Comparison of ENCODE assay signal across 15 cellular contexts in the genomic region with DNA sequence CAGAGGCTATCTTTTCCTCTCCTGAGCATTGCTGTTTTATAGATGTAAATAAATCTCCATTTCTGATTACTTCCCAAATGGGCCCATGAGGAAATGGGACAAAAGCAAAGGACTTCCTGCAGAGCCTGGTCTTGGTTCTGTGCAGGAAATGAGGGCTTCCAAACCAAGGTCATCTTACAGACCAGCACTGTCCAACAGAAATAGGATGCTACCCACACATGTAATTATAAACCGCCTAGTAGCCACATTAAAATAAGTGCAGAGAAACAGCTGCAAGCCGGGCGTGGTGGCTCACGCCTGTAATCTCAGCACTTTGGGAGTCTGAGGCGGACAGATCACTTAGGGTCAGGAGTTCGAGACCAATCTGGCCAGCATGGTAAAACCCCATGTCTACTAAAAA. TPM values are rescaled to one million over a fixed set of nuclear protein-coding genes. Genes with fewer than 3 reads are reported as not detected.
DNase-seq lines count a peak whose midpoint lies in the region; ATAC-seq and TF ChIP-seq lines count a peak whose summit lies in the region.
"Had no signal": no experiment of that assay in that cellular context is flagged by ENCODE, and none has a peak within 500 bp of the region (broad histone marks: within the 10 kb centered on the region; RNA-seq: fewer than 3 reads in every experiment).

No MANE protein-coding gene starts in this region.

- WGBS in mammary epithelial cell (ENCODE audit: low coverage, missing lambda C conversion rate) = 100% methylated on average over 6 of the region's 6 CpGs

- dilution Hi-C loops in mammary epithelial cell (cut with HindIII; ENCODE audit: low sequenced_read_pairs) = loop anchor here (5.0 kb wide), 1 partner anchor 44 kb away; no protein-coding TSS in a partner anchor

- no peaks in the 10 kb centered on the region for H3K27me3 Mint-ChIP-seq in MCF 10A (ENCODE audit: insufficient read depth, unreplicated experiment)

- TF ChIP-seq CTCF in MCF 10A (IDR thresholded peaks at IDR 0.05; ENCODE audit: unreplicated experiment) = no peak
- no peak for TF ChIP-seq CTCF in mammary epithelial cell (conservative IDR thresholded peaks at IDR 0.05 in 1 of 2, IDR thresholded peaks at IDR 0.05 in 1 of 2; ENCODE audit: extremely low read depth in 1 of 2, insufficient read depth in 1 of 2, low read depth in 1 of 2, low read length in 2 of 2)

- peak overlapping the region; percentile 18 for H3K27ac Mint-ChIP-seq in MCF 10A (ENCODE audit: low read depth, unreplicated experiment)
- H3K27ac Mint-ChIP-seq: CD14-positive monocyte; CD8-positive, alpha-beta T cell had no signal

- CTCF ChIA-PET in MCF 10A (lab: Yijun Ruan, JAX) = interaction anchor here (0.9 kb wide), 1 partner anchor 138 kb away, joined by 3 read pairs; no protein-coding TSS in a partner anchor
- CTCF ChIA-PET in mammary epithelial cell (lab: Charles Lee; ENCODE audit: low non-redundant PET) = no interaction called here

- H3K9ac ChIP-seq in mammary epithelial cell (ENCODE audit: insufficient read depth, low read length) = no peak overlapping the region
- H3K9ac ChIP-seq: GM23248 had no signal

- no peak overlapping the region for H2AFZ ChIP-seq in mammary epithelial cell (ENCODE audit: low read depth, low read length)
- H2AFZ ChIP-seq: GM23248 had no signal

- peaks cover 88% of the 10 kb centered on the region for H3K79me2 ChIP-seq in mammary epithelial cell (ENCODE audit: insufficient read depth, low read length)

- in situ Hi-C loops in mammary epithelial cell (cut with MboI; ENCODE audit: low sequenced_read_pairs in 2 of 2) = no loop called here

- H3K36me3 Mint-ChIP-seq in MCF 10A (ENCODE audit: insufficient read depth, unreplicated experiment) = peaks cover 15% of the 10 kb centered on the region

- intact Hi-C loops in MCF 10A (cut with micrococcal nuclease) (no loop called here), mammary epithelial cell (cut with micrococcal nuclease) (no loop called here)

- BruUV-seq in MCF 10A (replicated peaks; lab: Mats Ljungman, UMichigan) (no TSS peak), mammary epithelial cell (replicated peaks; lab: Mats Ljungman, UMichigan) (no TSS peak)

- H3K4me3 ChIP-seq in mammary epithelial cell (replicated peaks in 1 of 3; ENCODE audit: insufficient read depth in 1 of 3, low read depth in 2 of 3, low read length in 3 of 3) (no peak overlapping the region), SJCRH30 (no peak overlapping the region)
- H3K4me3 ChIP-seq: A549, GM23248 had no signal

- no peaks in the 10 kb centered on the region for H3K9me3 Mint-ChIP-seq in MCF 10A (ENCODE audit: unreplicated experiment)
- H3K9me3 Mint-ChIP-seq: CD14-positive monocyte; CD8-positive, alpha-beta T cell had no signal

- H3K4me2 ChIP-seq in mammary epithelial cell (ENCODE audit: insufficient read depth, low read depth, low read length) = no peak overlapping the region
- H3K4me2 ChIP-seq: A549 had no signal

- H3K36me3 ChIP-seq in mammary epithelial cell (ENCODE audit: insufficient read depth, low read length) = peaks cover 9% of the 10 kb centered on the region
- peaks cover 30% of the 10 kb centered on the region for H3K36me3 ChIP-seq in SJCRH30

- DNase-seq in MCF 10A (ENCODE audit: unreplicated experiment) = no peak
- no peak for DNase-seq in mammary epithelial cell
- DNase-seq in SJCRH30 = peak; percentile 48 to 67
- DNase-seq in lung microvascular endothelial cell (ENCODE audit: low read depth in 2 of 2) = peak; percentile 8 to 48
- no peak for DNase-seq in NCI-H345 (lab: John Stamatoyannopoulos, UW)
- DNase-seq in NCI-H1092 treated with DMSO at 0.1 percent for 48 hours (lab: John Stamatoyannopoulos, UW) = no peak
- DNase-seq: Caco-2; CD8-positive, alpha-beta T cell; DMS53; GF-D8; GM23248 had no signal

- POLR2A ChIA-PET in MCF 10A (lab: Yijun Ruan, JAX) = interaction anchor here (1.2 kb wide), 1 partner anchor 95 kb away, joined by 3 read pairs; no protein-coding TSS in a partner anchor

- ATAC-seq in GM21526 (IDR thresholded peaks at IDR 0.05; ENCODE audit: low FRiP score, unreplicated experiment) = no peak
- ATAC-seq: A549; CD8-positive, alpha-beta T cell; HCT116 had no signal

- H3K4me1 ChIP-seq in mammary epithelial cell (ENCODE audit: insufficient read depth, low read length) (peaks cover 5% of the 10 kb centered on the region), SJCRH30 (peaks cover 12% of the 10 kb centered on the region; the same call in 1 of the 2 replicates)

- H3K27me3 ChIP-seq in mammary epithelial cell (ENCODE audit: insufficient read depth, low read length) (no peaks in the 10 kb centered on the region), SJCRH30 (no peaks in the 10 kb centered on the region)

- peaks cover 8% of the 10 kb centered on the region for H3K4me1 Mint-ChIP-seq in MCF 10A (ENCODE audit: insufficient read depth, unreplicated experiment)

- H3K9me3 ChIP-seq in mammary epithelial cell (replicated peaks; ENCODE audit: insufficient read depth, low read length) (no peaks in the 10 kb centered on the region), SJCRH30 (replicated peaks) (no peaks in the 10 kb centered on the region)
- H3K9me3 ChIP-seq: A549, Caco-2 had no signal

- H3K27ac ChIP-seq in mammary epithelial cell (ENCODE audit: insufficient read depth, low read depth, low read length) = no peak overlapping the region
- H3K27ac ChIP-seq in SJCRH30 = no peak overlapping the region
- H3K27ac ChIP-seq: GM23248 had no signal

- H4K20me1 ChIP-seq in mammary epithelial cell (ENCODE audit: insufficient read depth, low read length) = no peaks in the 10 kb centered on the region

- H3K4me3 Mint-ChIP-seq in MCF 10A (ENCODE audit: unreplicated experiment) = no peak overlapping the region
- H3K4me3 Mint-ChIP-seq: CD14-positive monocyte; CD8-positive, alpha-beta T cell had no signal

RNA-seq across cellular contexts. Expression of a gene that starts 6.2 kb away (rescaled TPM):
- total RNA-seq in MCF 10A (2022) (53.7 and 54.6 TPM in 2 replicates), mammary epithelial cell (10 to 100 TPM; 64.6 to 68.5 TPM), lung microvascular endothelial cell (5.8 and 9.2 TPM in 2 replicates)
- 24.5 TPM for polyA plus RNA-seq in mammary epithelial cell
- polyA minus RNA-seq in mammary epithelial cell = 65.2 TPM
- 78.4 and 81.6 TPM in 2 replicates for total RNA-seq in SJCRH30 (2014; rRNA removed; shearing (Covaris generic))

RNA-seq across cellular contexts. Expression of a gene that starts 54.1 kb away (rescaled TPM):
- total RNA-seq in MCF 10A (2022) (51.6 and 74.0 TPM in 2 replicates), mammary epithelial cell (10 to 100 TPM; 23.0 to 41.1 TPM), lung microvascular endothelial cell (12.0 and 16.3 TPM in 2 replicates)
- 17.6 TPM for polyA plus RNA-seq in mammary epithelial cell
- polyA minus RNA-seq in mammary epithelial cell = 65.0 TPM
- 30.3 and 37.5 TPM in 2 replicates for total RNA-seq in SJCRH30 (2014; rRNA removed; shearing (Covaris generic))

RNA-seq across cellular contexts. Expression of a gene that starts 54.8 kb away (rescaled TPM):
- total RNA-seq in MCF 10A (2022) (13.9 and 16.2 TPM in 2 replicates), mammary epithelial cell (10 to 100 TPM; 11.7 to 16.7 TPM), lung microvascular endothelial cell (2.4 and 7.1 TPM in 2 replicates)
- 1.3 TPM for polyA plus RNA-seq in mammary epithelial cell
- polyA minus RNA-seq in mammary epithelial cell = 6.7 TPM
- total RNA-seq in SJCRH30 (2014; rRNA removed; shearing (Covaris generic)) = 2.9 and 5.5 TPM in 2 replicates

Comparison
In these comparisons a context has a peak if more than half of its experiments do, and no peak if none do; other contexts are left out.
1. DNase-seq: peak in SJCRH30 (2 of 2) and lung microvascular endothelial cell (2 of 2); none in MCF 10A (single experiment), mammary epithelial cell (single experiment), NCI-H345 (single experiment) and NCI-H1092 treated with DMSO at 0.1 percent for 48 hours (single experiment).